Comparison of ENCODE assay signal across 12 cellular contexts in the genomic region with DNA sequence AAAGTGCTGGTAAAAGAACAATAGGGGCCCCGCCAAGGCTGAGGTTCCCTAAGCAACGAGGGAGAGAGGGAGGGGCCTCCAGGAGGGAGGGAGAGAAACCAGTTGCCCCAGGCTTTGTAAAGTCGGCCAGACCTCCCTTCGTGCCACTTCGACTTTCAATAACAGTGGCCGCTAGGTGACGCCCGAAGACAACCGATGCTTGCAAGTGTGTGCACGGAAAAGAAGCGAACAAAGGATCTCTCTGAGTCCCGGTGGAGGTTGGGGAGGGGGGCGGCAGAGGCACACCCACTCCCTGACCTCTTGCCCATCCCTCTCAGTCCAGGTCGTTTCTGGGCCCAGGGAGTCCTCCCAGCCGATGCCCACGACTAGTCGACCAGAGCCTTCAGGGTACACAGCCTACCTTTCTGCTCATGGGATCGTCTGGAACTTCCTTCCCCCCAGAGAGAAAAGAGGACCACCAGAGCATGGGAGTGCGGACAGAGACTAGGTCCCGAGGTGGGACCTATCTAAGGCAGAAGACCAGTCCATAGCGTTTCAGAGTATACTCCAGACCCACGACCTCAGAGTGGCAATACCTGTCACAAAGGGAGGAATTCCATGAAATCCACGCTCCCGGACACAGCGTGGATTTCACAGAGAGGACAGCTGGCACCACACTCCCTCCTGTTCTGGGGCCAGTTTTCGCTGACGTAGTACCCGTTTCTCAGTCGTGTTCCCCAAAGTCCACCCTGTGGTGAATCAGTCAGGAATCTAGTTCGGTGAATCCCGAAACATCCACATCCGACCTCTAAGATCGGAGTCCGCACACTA.
A peak's percentile ranks its signal among the peaks of the same experiment; 100 is the strongest.
DNase-seq lines count a peak whose midpoint lies in the region; ATAC-seq and TF ChIP-seq lines count a peak whose summit lies in the region.
"Had no signal": no experiment of that assay in that cellular context is flagged by ENCODE, and none has a peak within 500 bp of the region (broad histone marks: within the 10 kb centered on the region; RNA-seq: fewer than 3 reads in every experiment).

No MANE protein-coding gene starts in this region.

- H3K27me3 ChIP-seq in body of pancreas (no peaks in the 10 kb centered on the region), esophagus squamous epithelium (no peaks in the 10 kb centered on the region)
- H3K27me3 ChIP-seq: right atrium auricular region had no signal

- intact Hi-C loops in body of pancreas (cut with DNase I), result no loop called here
- intact Hi-C loops in esophagus squamous epithelium (cut with DNase I), result no loop called here

- no peak overlapping the region for H3K27ac ChIP-seq in body of pancreas
- H3K27ac ChIP-seq in esophagus squamous epithelium, result no peak overlapping the region
- H3K27ac ChIP-seq: coronary artery, right atrium auricular region had no signal

- H3K4me3 ChIP-seq in body of pancreas (no peak overlapping the region), esophagus squamous epithelium (no peak overlapping the region)
- H3K4me3 ChIP-seq: coronary artery, right atrium auricular region had no signal

- TF ChIP-seq POLR2A in body of pancreas (IDR thresholded peaks at IDR 0.05), result no peak
- no peak for TF ChIP-seq POLR2A in esophagus squamous epithelium (IDR thresholded peaks at IDR 0.05)

- TF ChIP-seq CTCF in body of pancreas (IDR thresholded peaks at IDR 0.05) (peak; percentile 39 to 83 (median 66)), esophagus squamous epithelium (IDR thresholded peaks at IDR 0.05) (peak in 3 of 6 experiments; percentile 21 to 49 (median 45))

- H3K4me1 ChIP-seq in body of pancreas (peaks cover 5% of the 10 kb centered on the region), esophagus squamous epithelium (no peaks in the 10 kb centered on the region)
- H3K4me1 ChIP-seq: right atrium auricular region had no signal

- H3K36me3 ChIP-seq in body of pancreas (replicated peaks in 1 of 2; ENCODE audit: insufficient read depth in 1 of 2, low read depth in 2 of 2) (no peaks in the 10 kb centered on the region), esophagus squamous epithelium (no peaks in the 10 kb centered on the region)
- H3K36me3 ChIP-seq: right atrium auricular region had no signal

- DNase-seq in NCI-H1417 (lab: John Stamatoyannopoulos, UW) (peak in 2 of 3 experiments; percentile 8 to 60), NCI-H1417 treated with DMSO at 0.1 percent for 48 hours (lab: John Stamatoyannopoulos, UW) (no peak), NCI-H2171 treated with DMSO at 0.1 percent for 48 hours (lab: John Stamatoyannopoulos, UW) (peak; percentile 41), body of pancreas (peak; percentile 67 to 82 (median 76)), esophagus squamous epithelium (lab: John Stamatoyannopoulos, UW) (no peak), T-helper 9 cell (no peak), DMS153 treated with DMSO at 0.1 percent for 48 hours (lab: John Stamatoyannopoulos, UW; ENCODE audit: unreplicated experiment) (no peak)
- DNase-seq in stimulated activated CD8-positive, alpha-beta memory T cell treated with anti-CD3 and anti-CD28 coated beads, Interleukin-4, amount 100 ng/mL, for 48 hours, result peak; percentile 23
- DNase-seq: activated naive CD4-positive, alpha-beta T cell treated with Interleukin-2 at 50 U/mL for 16 hours; IMR-90 had no signal

- peak; percentile 69 for ATAC-seq in body of pancreas

- WGBS in body of pancreas, 2 donors, result 50 to 58% methylated on average over 32 to 34 of the region's 34 CpGs
- 65 to 73% methylated on average over 27 to 31 of the region's 34 CpGs for WGBS in esophagus squamous epithelium, 2 donors

- H3K9me3 ChIP-seq in body of pancreas (no peaks in the 10 kb centered on the region), esophagus squamous epithelium (peaks cover 0 to 16% (median 0%) of the 10 kb centered on the region in 3 donors)

Comparison
In these comparisons a context has a peak if more than half of its experiments do, and no peak if none do; other contexts are left out.
1. DNase-seq: peak in NCI-H1417 (2 of 3), NCI-H2171 treated with DMSO at 0.1 percent for 48 hours (single experiment), body of pancreas (4 of 4) and stimulated activated CD8-positive, alpha-beta memory T cell treated with anti-CD3 and anti-CD28 coated beads, Interleukin-4, amount 100 ng/mL, for 48 hours (single experiment); none in NCI-H1417 treated with DMSO at 0.1 percent for 48 hours (single experiment), esophagus squamous epithelium (single experiment), T-helper 9 cell (single experiment) and DMS153 treated with DMSO at 0.1 percent for 48 hours (single experiment).